ENCODE assay signal across 10 cellular contexts in genomic region chr4:16508968-16509367, GRCh38.
A peak's percentile ranks its signal among the peaks of the same experiment; 100 is the strongest.
DNase-seq lines count a peak whose midpoint lies in the region; ATAC-seq and TF ChIP-seq lines count a peak whose summit lies in the region.
"Had no signal": no experiment of that assay in that cellular context is flagged by ENCODE, and none has a peak within 500 bp of the region (broad histone marks: within the 10 kb centered on the region; RNA-seq: fewer than 3 reads in every experiment).

No MANE protein-coding gene starts in this region.

- 55 to 56% methylated on average over 1 of the region's 1 CpG for WGBS in body of pancreas, 2 donors

- H3K9me3 ChIP-seq in A673 (ENCODE audit: low read depth, low read length, poor library complexity, severe bottlenecking) = peaks cover 9% of the 10 kb centered on the region
- H3K9me3 ChIP-seq in Panc1 (ENCODE audit: control insufficient read depth, insufficient read depth, low read depth, low read length) = no peaks in the 10 kb centered on the region
- H3K9me3 ChIP-seq in upper lobe of right lung = no peaks in the 10 kb centered on the region
- no peaks in the 10 kb centered on the region for H3K9me3 ChIP-seq in body of pancreas

- peak; percentile 19 for DNase-seq in A673 (ENCODE audit: low spot score)
- DNase-seq in Panc1 (ENCODE audit: low read depth, low spot score) = no peak
- no peak for DNase-seq in fibroblast of villous mesenchyme (ENCODE audit: low read depth)
- DNase-seq in upper lobe of right lung = no peak
- DNase-seq in left ventricle myocardium superior = no peak
- DNase-seq in body of pancreas = no peak
- DNase-seq: NCI-H2029 treated with DMSO at 0.1 percent for 48 hours had no signal

- peak; percentile 55 for TF ChIP-seq CTCF in A673 (conservative IDR thresholded peaks at IDR 0.05; ENCODE audit: low read depth, low read length)
- TF ChIP-seq CTCF in GM12874 (IDR thresholded peaks at IDR 0.05; ENCODE audit: insufficient read depth, low read depth, low read length) = peak; percentile 35; the same call in 1 of the 2 replicates
- TF ChIP-seq CTCF in Panc1 (IDR thresholded peaks at IDR 0.05) = peak; percentile 47; the same call in 1 of the 2 replicates
- TF ChIP-seq CTCF in fibroblast of villous mesenchyme (IDR thresholded peaks at IDR 0.05; ENCODE audit: insufficient read depth, low read depth, low read length) = peak; percentile 36
- no peak for TF ChIP-seq CTCF in upper lobe of right lung (IDR thresholded peaks at IDR 0.05)
- no peak for TF ChIP-seq CTCF in body of pancreas (IDR thresholded peaks at IDR 0.05)

- BruUV-seq in A673 (replicated peaks; lab: Mats Ljungman, UMichigan) (no TSS peak), Panc1 (replicated peaks; lab: Mats Ljungman, UMichigan) (no TSS peak)

- H3K27ac ChIP-seq in A673 (ENCODE audit: low read depth, low read length, poor library complexity, severe bottlenecking) (no peak overlapping the region), Panc1 (ENCODE audit: low read length) (no peak overlapping the region), upper lobe of right lung (no peak overlapping the region), body of pancreas (no peak overlapping the region)

- H3K4me1 ChIP-seq in A673 (ENCODE audit: insufficient read depth, low read length, poor library complexity, severe bottlenecking) = no peaks in the 10 kb centered on the region
- no peaks in the 10 kb centered on the region for H3K4me1 ChIP-seq in Panc1 (ENCODE audit: control insufficient read depth, insufficient read depth, low read length)
- no peaks in the 10 kb centered on the region for H3K4me1 ChIP-seq in upper lobe of right lung
- no peaks in the 10 kb centered on the region for H3K4me1 ChIP-seq in body of pancreas

- CTCF ChIA-PET in A673 (lab: Charles Lee) = interaction anchor here (0.7 kb wide), 1 partner anchor 344 kb away, joined by 4 read pairs; no protein-coding TSS in a partner anchor
- CTCF ChIA-PET in Panc1 (lab: Charles Lee) = no interaction called here

- POLR2A ChIA-PET in A673 (lab: Charles Lee; ENCODE audit: low non-redundant PET) = no interaction called here
- POLR2A ChIA-PET in Panc1 (lab: Charles Lee) = no interaction called here

- no peaks in the 10 kb centered on the region for H3K27me3 ChIP-seq in A673 (replicated peaks; ENCODE audit: insufficient read depth, low read depth, low read length, poor library complexity)
- no peaks in the 10 kb centered on the region for H3K27me3 ChIP-seq in Panc1 (ENCODE audit: control insufficient read depth, insufficient read depth, low read length)
- no peaks in the 10 kb centered on the region for H3K27me3 ChIP-seq in upper lobe of right lung
- no peaks in the 10 kb centered on the region for H3K27me3 ChIP-seq in body of pancreas

- in situ Hi-C loops in Panc1 (cut with HindIII; ENCODE audit: low pct_unique_long_range_greater_than_20kb, low sequenced_read_pairs) = no loop called here

- H3K4me3 ChIP-seq in A673 (ENCODE audit: low read depth, low read length, poor library complexity, severe bottlenecking) (no peak overlapping the region), Panc1 (ENCODE audit: low read depth in 2 of 2, low read length in 2 of 2) (no peak overlapping the region), fibroblast of villous mesenchyme (ENCODE audit: low read depth, low read length) (no peak overlapping the region), upper lobe of right lung (no peak overlapping the region), body of pancreas (no peak overlapping the region)

- H3K36me3 ChIP-seq in A673 (ENCODE audit: insufficient read depth, low read length, poor library complexity, severe bottlenecking) (peaks cover 26% of the 10 kb centered on the region), Panc1 (ENCODE audit: control insufficient read depth, insufficient read depth, low read length) (no peaks in the 10 kb centered on the region), upper lobe of right lung (peaks cover 8% of the 10 kb centered on the region), body of pancreas (replicated peaks in 1 of 2; ENCODE audit: insufficient read depth in 1 of 2, low read depth in 2 of 2) (no peaks in the 10 kb centered on the region)

- intact Hi-C loops in A673 (cut with micrococcal nuclease; ENCODE audit: unreplicated experiment) (no loop called here), Panc1 (cut with micrococcal nuclease; ENCODE audit: unreplicated experiment) (no loop called here), upper lobe of right lung (cut with DNase I) (no loop called here), left ventricle myocardium superior (cut with micrococcal nuclease) (no loop called here), body of pancreas (cut with DNase I) (no loop called here)

- ATAC-seq in Panc1 = no peak
- ATAC-seq in upper lobe of right lung = no peak
- ATAC-seq in HG03280 (IDR thresholded peaks at IDR 0.05; ENCODE audit: unreplicated experiment) = no peak
- ATAC-seq in left ventricle myocardium superior = no peak
- ATAC-seq in body of pancreas = no peak
- ATAC-seq: stimulated activated effector memory CD8-positive, alpha-beta T cell treated with anti-CD3 and anti-CD28 coated beads, Interleukin-12 subunit alpha, Interleukin-12 subunit beta, amount 100 ng/mL, for 72 hours had no signal

- no peak for TF ChIP-seq POLR2A in body of pancreas (IDR thresholded peaks at IDR 0.05)

Comparison
In these comparisons a context has a peak if more than half of its experiments do, and no peak if none do; other contexts are left out.
1. CTCF ChIP-seq: peak in A673 (single experiment), GM12874 (single experiment), Panc1 (single experiment) and fibroblast of villous mesenchyme (single experiment); none in upper lobe of right lung (single experiment) and body of pancreas (0 of 7).